Comparison of ENCODE assay signal across 14 cellular contexts in the genomic region with DNA sequence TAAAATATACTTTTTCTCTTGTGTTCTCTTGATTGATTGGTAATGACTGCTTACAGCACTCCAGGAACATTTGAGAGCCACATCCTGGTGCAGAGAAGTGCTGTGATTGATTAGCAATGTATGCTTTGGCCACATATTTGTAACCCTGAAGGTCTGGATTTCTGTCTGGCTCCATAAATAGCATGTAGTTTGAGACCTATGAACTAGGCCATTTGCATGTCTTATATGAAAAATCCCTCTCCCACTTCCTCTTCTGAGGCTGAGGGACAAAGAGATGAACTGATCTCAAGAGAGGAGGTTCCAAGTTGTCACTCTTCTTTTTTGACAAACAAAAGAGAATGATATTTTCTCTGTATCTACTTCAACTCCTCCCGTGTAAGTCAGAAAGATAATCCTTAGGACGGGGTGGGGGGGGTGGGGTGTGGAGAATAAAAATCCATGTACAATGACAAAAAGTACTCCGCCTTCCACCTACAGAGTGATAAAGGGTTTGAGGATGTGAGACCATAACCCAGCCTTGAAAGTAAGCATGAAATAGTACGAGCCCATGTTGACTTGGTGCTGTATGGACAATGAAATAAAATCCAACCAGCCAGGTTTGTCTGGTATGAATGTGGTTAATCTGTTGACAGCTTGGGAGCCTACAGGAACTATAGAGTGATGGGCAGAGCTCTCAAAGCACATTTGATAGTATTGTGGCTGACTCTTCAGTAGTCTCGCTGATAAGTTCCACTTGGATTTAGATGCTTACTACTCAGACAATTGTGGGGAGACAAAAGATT. TPM values are rescaled to one million over a fixed set of nuclear protein-coding genes. Genes with fewer than 3 reads are reported as not detected.
DNase-seq lines count a peak whose midpoint lies in the region; ATAC-seq, FAIRE-seq and TF ChIP-seq lines count a peak whose summit lies in the region.
"Had no signal": no experiment of that assay in that cellular context is flagged by ENCODE, and none has a peak within 500 bp of the region (broad histone marks: within the 10 kb centered on the region; RNA-seq: fewer than 3 reads in every experiment).

No MANE protein-coding gene starts in this region.

- no peak for TF ChIP-seq CTCF in WERI-Rb-1 (IDR thresholded peaks at IDR 0.05; ENCODE audit: low read depth, low read length)

- no peaks in the 10 kb centered on the region for H3K36me3 ChIP-seq in WERI-Rb-1

- CTCF ChIA-PET in T-cell (lab: Charles Lee), result no interaction called here

- no peak overlapping the region for H3K27ac Mint-ChIP-seq in T-cell
- H3K27ac Mint-ChIP-seq: T-helper 1 cell treated with Interleukin-12 subunit alpha and Interleukin-12 subunit beta and Interleukin-4 antibody, amounts not matched to agents 30 μg/mL and 1 μg/mL, for 36 hours had no signal

- no peaks in the 10 kb centered on the region for H3K9me3 ChIP-seq in WERI-Rb-1 (ENCODE audit: severe bottlenecking)

- H3K36me3 Mint-ChIP-seq in T-cell, result no peaks in the 10 kb centered on the region
- H3K36me3 Mint-ChIP-seq: CD4-positive, CD25-positive, alpha-beta regulatory T cell had no signal

- POLR2A ChIA-PET in T-cell (lab: Charles Lee), result interaction anchor here in 1 of 2 donors (0.5 to 0.7 kb wide), 3 partner anchors 10 to 286 kb away, joined by 3 to 8 read pairs (median 6); no protein-coding TSS in a partner anchor

- peak; percentile 86 for FAIRE-seq in GM12892 (lab: Jason Lieb, UNC)

- TF ChIP-seq POLR2A in GM12892 (IDR thresholded peaks at IDR 0.05; ENCODE audit: low read depth, low read length), result no peak

- DNase-seq in GM12892 (ENCODE audit: insufficient read length), result no peak
- peak; percentile 6 for DNase-seq in OCI-M1 (lab: John Stamatoyannopoulos, UW)
- no peak for DNase-seq in activated CD4-positive, alpha-beta T cell treated with anti-CD3 and anti-CD28 coated beads, Interleukin-2, amount 50 U/mL, for 48 hours
- DNase-seq in NCI-H1930 (lab: John Stamatoyannopoulos, UW), result no peak
- DNase-seq in WERI-Rb-1, result no peak
- no peak for DNase-seq in T-cell
- DNase-seq: activated CD8-positive, alpha-beta memory T cell treated with anti-CD3 and anti-CD28 coated beads, Interleukin-2, amount 50 U/mL, for 48 hours; CD4-positive, CD25-positive, alpha-beta regulatory T cell; NCI-H345; occipital lobe; stimulated activated CD4-positive, alpha-beta T cell treated with anti-CD3 and anti-CD28 coated beads, Interleukin-4, amount 100 ng/mL, for 1 hour had no signal

- no peaks in the 10 kb centered on the region for H3K9me3 Mint-ChIP-seq in T-cell

- H3K4me3 Mint-ChIP-seq in T-cell, result no peak overlapping the region
- H3K4me3 Mint-ChIP-seq: T-helper 1 cell treated with Interleukin-12 subunit alpha and Interleukin-12 subunit beta and Interleukin-4 antibody, amounts not matched to agents 30 μg/mL and 1 μg/mL, for 36 hours had no signal

- ATAC-seq in GM19397 (IDR thresholded peaks at IDR 0.05; ENCODE audit: unreplicated experiment), result peak; percentile 78
- peak; percentile 54 for ATAC-seq in HG02943 (IDR thresholded peaks at IDR 0.05; ENCODE audit: low read depth, unreplicated experiment)
- no peak for ATAC-seq in T-cell (replicated peaks in 1 of 4)

- no peak overlapping the region for H3K27ac ChIP-seq in WERI-Rb-1

- H3K27me3 Mint-ChIP-seq in T-cell, result no peaks in the 10 kb centered on the region

- H3K4me1 Mint-ChIP-seq in T-cell, result peaks cover 60 to 70% (median 70%) of the 10 kb centered on the region in 3 donors

- H3K4me3 ChIP-seq in WERI-Rb-1 (ENCODE audit: low read depth, low read length), result no peak overlapping the region

- H3K27me3 ChIP-seq in WERI-Rb-1 (ENCODE audit: insufficient read depth, low read depth, severe bottlenecking), result no peaks in the 10 kb centered on the region

RNA-seq across cellular contexts. Expression of a gene that starts 49.1 kb away (rescaled TPM):
- 449 TPM for polyA plus RNA-seq in GM12892 (2012; ENCODE audit: missing spikeins)
- total RNA-seq in T-cell, result 1,000 to 10,000 TPM in 1 of 5 donors, 100 to 1,000 TPM in 4; 732 to 1,108 (median 781) TPM

Comparison
In these comparisons a context has a peak if more than half of its experiments do, and no peak if none do; other contexts are left out.
1. ATAC-seq: peak in GM19397 (single experiment) and HG02943 (single experiment); none in T-cell (0 of 4).